ENCODE assay signal across 1 cellular context in the genomic region with DNA sequence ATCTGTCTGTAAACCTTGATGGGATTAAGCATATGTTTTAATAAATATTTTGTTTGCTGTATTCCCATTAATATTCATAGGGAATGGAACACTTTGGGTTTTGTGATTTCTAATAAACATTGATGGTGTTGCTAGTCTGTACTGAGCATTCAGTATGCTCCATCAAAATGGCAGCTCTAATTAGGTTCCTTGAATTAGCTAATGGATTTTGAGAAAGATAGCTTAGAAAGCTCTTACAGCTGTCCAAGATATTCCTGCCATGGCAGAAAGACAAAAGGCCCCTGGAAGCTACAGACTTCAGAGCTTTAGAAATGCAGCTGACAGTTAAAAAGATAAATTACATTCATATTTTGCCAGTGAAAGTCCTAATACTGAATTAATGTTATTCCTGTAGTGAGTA.
TF ChIP-seq lines count a peak whose summit lies in the region.

No MANE protein-coding gene starts in this region.

TF ChIP-seq in GM23338, 12 proteins besides CTCF, POLR2A, EP300 and RAD21 (continued from another document):
- TF ChIP-seq, protein P1, sequence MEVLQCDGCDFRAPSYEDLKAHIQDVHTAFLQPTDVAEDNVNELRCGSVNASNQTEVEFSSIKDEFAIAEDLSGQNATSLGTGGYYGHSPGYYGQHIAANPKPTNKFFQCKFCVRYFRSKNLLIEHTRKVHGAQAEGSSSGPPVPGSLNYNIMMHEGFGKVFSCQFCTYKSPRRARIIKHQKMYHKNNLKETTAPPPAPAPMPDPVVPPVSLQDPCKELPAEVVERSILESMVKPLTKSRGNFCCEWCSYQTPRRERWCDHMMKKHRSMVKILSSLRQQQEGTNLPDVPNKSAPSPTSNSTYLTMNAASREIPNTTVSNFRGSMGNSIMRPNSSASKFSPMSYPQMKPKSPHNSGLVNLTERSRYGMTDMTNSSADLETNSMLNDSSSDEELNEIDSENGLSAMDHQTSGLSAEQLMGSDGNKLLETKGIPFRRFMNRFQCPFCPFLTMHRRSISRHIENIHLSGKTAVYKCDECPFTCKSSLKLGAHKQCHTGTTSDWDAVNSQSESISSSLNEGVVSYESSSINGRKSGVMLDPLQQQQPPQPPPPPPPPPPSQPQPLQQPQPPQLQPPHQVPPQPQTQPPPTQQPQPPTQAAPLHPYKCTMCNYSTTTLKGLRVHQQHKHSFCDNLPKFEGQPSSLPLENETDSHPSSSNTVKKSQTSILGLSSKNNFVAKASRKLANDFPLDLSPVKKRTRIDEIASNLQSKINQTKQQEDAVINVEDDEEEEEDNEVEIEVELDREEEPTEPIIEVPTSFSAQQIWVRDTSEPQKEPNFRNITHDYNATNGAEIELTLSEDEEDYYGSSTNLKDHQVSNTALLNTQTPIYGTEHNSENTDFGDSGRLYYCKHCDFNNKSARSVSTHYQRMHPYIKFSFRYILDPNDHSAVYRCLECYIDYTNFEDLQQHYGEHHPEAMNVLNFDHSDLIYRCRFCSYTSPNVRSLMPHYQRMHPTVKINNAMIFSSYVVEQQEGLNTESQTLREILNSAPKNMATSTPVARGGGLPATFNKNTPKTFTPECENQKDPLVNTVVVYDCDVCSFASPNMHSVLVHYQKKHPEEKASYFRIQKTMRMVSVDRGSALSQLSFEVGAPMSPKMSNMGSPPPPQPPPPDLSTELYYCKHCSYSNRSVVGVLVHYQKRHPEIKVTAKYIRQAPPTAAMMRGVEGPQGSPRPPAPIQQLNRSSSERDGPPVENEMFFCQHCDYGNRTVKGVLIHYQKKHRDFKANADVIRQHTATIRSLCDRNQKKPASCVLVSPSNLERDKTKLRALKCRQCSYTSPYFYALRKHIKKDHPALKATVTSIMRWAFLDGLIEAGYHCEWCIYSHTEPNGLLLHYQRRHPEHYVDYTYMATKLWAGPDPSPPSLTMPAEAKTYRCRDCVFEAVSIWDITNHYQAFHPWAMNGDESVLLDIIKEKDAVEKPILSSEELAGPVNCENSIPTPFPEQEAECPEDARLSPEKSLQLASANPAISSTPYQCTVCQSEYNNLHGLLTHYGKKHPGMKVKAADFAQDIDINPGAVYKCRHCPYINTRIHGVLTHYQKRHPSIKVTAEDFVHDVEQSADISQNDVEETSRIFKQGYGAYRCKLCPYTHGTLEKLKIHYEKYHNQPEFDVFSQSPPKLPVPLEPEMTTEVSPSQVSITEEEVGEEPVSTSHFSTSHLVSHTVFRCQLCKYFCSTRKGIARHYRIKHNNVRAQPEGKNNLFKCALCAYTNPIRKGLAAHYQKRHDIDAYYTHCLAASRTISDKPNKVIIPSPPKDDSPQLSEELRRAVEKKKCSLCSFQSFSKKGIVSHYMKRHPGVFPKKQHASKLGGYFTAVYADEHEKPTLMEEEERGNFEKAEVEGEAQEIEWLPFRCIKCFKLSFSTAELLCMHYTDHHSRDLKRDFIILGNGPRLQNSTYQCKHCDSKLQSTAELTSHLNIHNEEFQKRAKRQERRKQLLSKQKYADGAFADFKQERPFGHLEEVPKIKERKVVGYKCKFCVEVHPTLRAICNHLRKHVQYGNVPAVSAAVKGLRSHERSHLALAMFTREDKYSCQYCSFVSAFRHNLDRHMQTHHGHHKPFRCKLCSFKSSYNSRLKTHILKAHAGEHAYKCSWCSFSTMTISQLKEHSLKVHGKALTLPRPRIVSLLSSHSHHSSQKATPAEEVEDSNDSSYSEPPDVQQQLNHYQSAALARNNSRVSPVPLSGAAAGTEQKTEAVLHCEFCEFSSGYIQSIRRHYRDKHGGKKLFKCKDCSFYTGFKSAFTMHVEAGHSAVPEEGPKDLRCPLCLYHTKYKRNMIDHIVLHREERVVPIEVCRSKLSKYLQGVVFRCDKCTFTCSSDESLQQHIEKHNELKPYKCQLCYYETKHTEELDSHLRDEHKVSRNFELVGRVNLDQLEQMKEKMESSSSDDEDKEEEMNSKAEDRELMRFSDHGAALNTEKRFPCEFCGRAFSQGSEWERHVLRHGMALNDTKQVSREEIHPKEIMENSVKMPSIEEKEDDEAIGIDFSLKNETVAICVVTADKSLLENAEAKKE (CRISPR knock-in tag; IDR thresholded peaks at IDR 0.05), result no peak
- TF ChIP-seq CREB1 (CRISPR knock-in tag; IDR thresholded peaks at IDR 0.05; ENCODE audit: low read depth), result no peak
- TF ChIP-seq EZH2 (IDR thresholded peaks at IDR 0.05; ENCODE audit: low read depth, unreplicated experiment), result no peak
- TF ChIP-seq EZH2phosphoT487 (IDR thresholded peaks at IDR 0.05; ENCODE audit: unreplicated experiment), result no peak
- TF ChIP-seq, protein P2, sequence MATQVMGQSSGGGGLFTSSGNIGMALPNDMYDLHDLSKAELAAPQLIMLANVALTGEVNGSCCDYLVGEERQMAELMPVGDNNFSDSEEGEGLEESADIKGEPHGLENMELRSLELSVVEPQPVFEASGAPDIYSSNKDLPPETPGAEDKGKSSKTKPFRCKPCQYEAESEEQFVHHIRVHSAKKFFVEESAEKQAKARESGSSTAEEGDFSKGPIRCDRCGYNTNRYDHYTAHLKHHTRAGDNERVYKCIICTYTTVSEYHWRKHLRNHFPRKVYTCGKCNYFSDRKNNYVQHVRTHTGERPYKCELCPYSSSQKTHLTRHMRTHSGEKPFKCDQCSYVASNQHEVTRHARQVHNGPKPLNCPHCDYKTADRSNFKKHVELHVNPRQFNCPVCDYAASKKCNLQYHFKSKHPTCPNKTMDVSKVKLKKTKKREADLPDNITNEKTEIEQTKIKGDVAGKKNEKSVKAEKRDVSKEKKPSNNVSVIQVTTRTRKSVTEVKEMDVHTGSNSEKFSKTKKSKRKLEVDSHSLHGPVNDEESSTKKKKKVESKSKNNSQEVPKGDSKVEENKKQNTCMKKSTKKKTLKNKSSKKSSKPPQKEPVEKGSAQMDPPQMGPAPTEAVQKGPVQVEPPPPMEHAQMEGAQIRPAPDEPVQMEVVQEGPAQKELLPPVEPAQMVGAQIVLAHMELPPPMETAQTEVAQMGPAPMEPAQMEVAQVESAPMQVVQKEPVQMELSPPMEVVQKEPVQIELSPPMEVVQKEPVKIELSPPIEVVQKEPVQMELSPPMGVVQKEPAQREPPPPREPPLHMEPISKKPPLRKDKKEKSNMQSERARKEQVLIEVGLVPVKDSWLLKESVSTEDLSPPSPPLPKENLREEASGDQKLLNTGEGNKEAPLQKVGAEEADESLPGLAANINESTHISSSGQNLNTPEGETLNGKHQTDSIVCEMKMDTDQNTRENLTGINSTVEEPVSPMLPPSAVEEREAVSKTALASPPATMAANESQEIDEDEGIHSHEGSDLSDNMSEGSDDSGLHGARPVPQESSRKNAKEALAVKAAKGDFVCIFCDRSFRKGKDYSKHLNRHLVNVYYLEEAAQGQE (IDR thresholded peaks at IDR 0.05; ENCODE audit: unreplicated experiment), result no peak
- no peak for TF ChIP-seq JUNB (IDR thresholded peaks at IDR 0.05; ENCODE audit: unreplicated experiment)
